ENCODE assay signal across 11 cellular contexts in genomic region chr19:17725422-17726078, GRCh38. TPM values are rescaled to one million over a fixed set of nuclear protein-coding genes. Genes with fewer than 3 reads are reported as not detected.
DNase-seq lines count a peak whose midpoint lies in the region; ATAC-seq and TF ChIP-seq lines count a peak whose summit lies in the region.
"Had no signal": no experiment of that assay in that cellular context is flagged by ENCODE, and none has a peak within 500 bp of the region (broad histone marks: within the 10 kb centered on the region; RNA-seq: fewer than 3 reads in every experiment).

No MANE protein-coding gene starts in this region.

- peaks cover 14% of the 10 kb centered on the region for H3K4me1 ChIP-seq in PC-3 (ENCODE audit: insufficient read depth, low read length)
- H3K4me1 ChIP-seq in esophagus squamous epithelium: peaks cover 15 to 25% (median 18%) of the 10 kb centered on the region in 3 donors

- H3K4me3 ChIP-seq in PC-3 (ENCODE audit: low read length) (no peak overlapping the region), fibroblast of the aortic adventitia (ENCODE audit: low read depth, low read length) (no peak overlapping the region), esophagus squamous epithelium (no peak overlapping the region)

- no peak for ATAC-seq in activated CD8-positive, alpha-beta T cell treated with anti-CD3 and anti-CD28 coated beads for 36 hours
- ATAC-seq in activated CD8-positive, alpha-beta T cell treated with anti-CD3 and anti-CD28 coated beads, Interleukin-2, amount 10 ng/mL, durations not matched to agents 7 days and 5 days: no peak
- no peak for ATAC-seq in PC-3
- ATAC-seq in stimulated activated naive CD8-positive, alpha-beta T cell treated with anti-CD3 and anti-CD28 coated beads, Interleukin-15, amount 100 ng/mL, for 72 hours: peak; percentile 33

- H3K4me1 Mint-ChIP-seq in activated CD8-positive, alpha-beta T cell treated with anti-CD3 and anti-CD28 coated beads for 36 hours (ENCODE audit: low read depth): peaks cover 21% of the 10 kb centered on the region
- peaks cover 24% of the 10 kb centered on the region for H3K4me1 Mint-ChIP-seq in activated CD8-positive, alpha-beta T cell treated with anti-CD3 and anti-CD28 coated beads, Interleukin-2, amount 10 ng/mL, durations not matched to agents 7 days and 5 days (ENCODE audit: low read depth)
- H3K4me1 Mint-ChIP-seq in stimulated activated naive CD8-positive, alpha-beta T cell treated with anti-CD3 and anti-CD28 coated beads, Interleukin-15, amount 100 ng/mL, for 72 hours: peaks cover 26% of the 10 kb centered on the region

- H3K9me2 ChIP-seq in PC-3 (replicated peaks; ENCODE audit: low read length): no peaks in the 10 kb centered on the region

- peaks cover 19% of the 10 kb centered on the region for H3K79me2 ChIP-seq in PC-3 (ENCODE audit: low read length)

- intact Hi-C loops in activated CD8-positive, alpha-beta T cell treated with anti-CD3 and anti-CD28 coated beads for 36 hours (cut with micrococcal nuclease): no loop called here
- intact Hi-C loops in PC-3 (cut with micrococcal nuclease) (no loop called here), esophagus squamous epithelium (cut with DNase I) (no loop called here)

- no peak overlapping the region for H3K4me3 Mint-ChIP-seq in activated CD8-positive, alpha-beta T cell treated with anti-CD3 and anti-CD28 coated beads for 36 hours
- H3K4me3 Mint-ChIP-seq in activated CD8-positive, alpha-beta T cell treated with anti-CD3 and anti-CD28 coated beads, Interleukin-2, amount 10 ng/mL, durations not matched to agents 7 days and 5 days: no peak overlapping the region
- H3K4me3 Mint-ChIP-seq in stimulated activated naive CD8-positive, alpha-beta T cell treated with anti-CD3 and anti-CD28 coated beads, Interleukin-15, amount 100 ng/mL, for 72 hours: no peak overlapping the region
- H3K4me3 Mint-ChIP-seq: natural killer cell treated with Interleukin-12 subunit alpha and Interleukin-12 subunit beta and Interleukin-15 and Interleukin-18, amount 100 ng/mL, for 72 hours had no signal

- peak; percentile 22 for DNase-seq in activated CD8-positive, alpha-beta T cell treated with anti-CD3 and anti-CD28 coated beads for 36 hours
- DNase-seq in activated CD8-positive, alpha-beta T cell treated with anti-CD3 and anti-CD28 coated beads, Interleukin-2, amount 10 ng/mL, durations not matched to agents 7 days and 5 days: no peak
- DNase-seq in PC-3 (no peak), fibroblast of the aortic adventitia (ENCODE audit: low read depth) (no peak), pons (ENCODE audit: low spot score) (no peak), esophagus squamous epithelium (lab: John Stamatoyannopoulos, UW) (no peak), epidermal melanocyte (ENCODE audit: insufficient read length, low spot score) (no peak)
- DNase-seq in stimulated activated naive CD8-positive, alpha-beta T cell treated with anti-CD3 and anti-CD28 coated beads, Interleukin-15, amount 100 ng/mL, for 72 hours: no peak
- DNase-seq: C1 segment of cervical spinal cord, NCI-H2029 had no signal

- no peak for TF ChIP-seq POLR2A in esophagus squamous epithelium (IDR thresholded peaks at IDR 0.05)

- H3K4me2 ChIP-seq in PC-3 (ENCODE audit: low read length): no peak overlapping the region

- H3K27me3 Mint-ChIP-seq in activated CD8-positive, alpha-beta T cell treated with anti-CD3 and anti-CD28 coated beads for 36 hours: no peaks in the 10 kb centered on the region
- no peaks in the 10 kb centered on the region for H3K27me3 Mint-ChIP-seq in activated CD8-positive, alpha-beta T cell treated with anti-CD3 and anti-CD28 coated beads, Interleukin-2, amount 10 ng/mL, durations not matched to agents 7 days and 5 days (ENCODE audit: low read depth)
- no peaks in the 10 kb centered on the region for H3K27me3 Mint-ChIP-seq in stimulated activated naive CD8-positive, alpha-beta T cell treated with anti-CD3 and anti-CD28 coated beads, Interleukin-15, amount 100 ng/mL, for 72 hours
- H3K27me3 Mint-ChIP-seq: natural killer cell treated with Interleukin-12 subunit alpha and Interleukin-12 subunit beta and Interleukin-15 and Interleukin-18, amount 100 ng/mL, for 72 hours had no signal

- peak; percentile 57 for TF ChIP-seq CTCF in activated CD8-positive, alpha-beta T cell treated with anti-CD3 and anti-CD28 coated beads for 36 hours (IDR thresholded peaks at IDR 0.05)
- TF ChIP-seq CTCF in PC-3 (conservative IDR thresholded peaks at IDR 0.05; ENCODE audit: low read depth, low read length): peak; percentile 68
- TF ChIP-seq CTCF in fibroblast of the aortic adventitia (IDR thresholded peaks at IDR 0.05; ENCODE audit: insufficient read depth, low read length): peak; percentile 20
- TF ChIP-seq CTCF in esophagus squamous epithelium (IDR thresholded peaks at IDR 0.05): peak in 1 of 6 experiments; percentile 15

- peaks cover 6% of the 10 kb centered on the region; the same call in 1 of the 2 replicates for H4K20me1 ChIP-seq in PC-3 (ENCODE audit: low read length)

- peaks cover 37% of the 10 kb centered on the region for H3K36me3 Mint-ChIP-seq in activated CD8-positive, alpha-beta T cell treated with anti-CD3 and anti-CD28 coated beads for 36 hours (ENCODE audit: low read depth)
- peaks cover 48% of the 10 kb centered on the region for H3K36me3 Mint-ChIP-seq in activated CD8-positive, alpha-beta T cell treated with anti-CD3 and anti-CD28 coated beads, Interleukin-2, amount 10 ng/mL, durations not matched to agents 7 days and 5 days (ENCODE audit: low read depth)

- no peak overlapping the region for H2AFZ ChIP-seq in PC-3 (ENCODE audit: low read length)

- WGBS in esophagus squamous epithelium, 2 donors: 88 to 91% methylated on average over 7 to 13 of the region's 21 CpGs

- H3K9me3 ChIP-seq in PC-3 (ENCODE audit: low read length): no peaks in the 10 kb centered on the region
- H3K9me3 ChIP-seq in esophagus squamous epithelium: no peaks in the 10 kb centered on the region

- H3K36me3 ChIP-seq in PC-3 (ENCODE audit: low read depth, low read length): peaks cover 13% of the 10 kb centered on the region
- H3K36me3 ChIP-seq in esophagus squamous epithelium: peaks cover 28 to 79% (median 35%) of the 10 kb centered on the region in 3 donors

- H3F3A ChIP-seq in PC-3 (ENCODE audit: low read length, unreplicated experiment): no peaks in the 10 kb centered on the region

- POLR2A ChIA-PET in activated CD8-positive, alpha-beta T cell treated with anti-CD3 and anti-CD28 coated beads for 36 hours (lab: Charles Lee): interaction anchor here (1.2 kb wide), 1 partner anchor 9 kb away, joined by 4 read pairs; no protein-coding TSS in a partner anchor
- POLR2A ChIA-PET in activated CD8-positive, alpha-beta T cell treated with anti-CD3 and anti-CD28 coated beads, Interleukin-2, amount 10 ng/mL, durations not matched to agents 7 days and 5 days (lab: Charles Lee): no interaction called here
- POLR2A ChIA-PET in PC-3 (lab: Charles Lee; ENCODE audit: unreplicated experiment): no interaction called here

- no peak overlapping the region for H3K27ac ChIP-seq in PC-3 (ENCODE audit: low read length)
- H3K27ac ChIP-seq in esophagus squamous epithelium: no peak overlapping the region

- BruUV-seq in PC-3 (replicated peaks; lab: Mats Ljungman, UMichigan): no TSS peak

- H3K27me3 ChIP-seq in PC-3 (ENCODE audit: low read length) (no peaks in the 10 kb centered on the region), esophagus squamous epithelium (no peaks in the 10 kb centered on the region)

- no peak overlapping the region for H3K27ac Mint-ChIP-seq in activated CD8-positive, alpha-beta T cell treated with anti-CD3 and anti-CD28 coated beads for 36 hours
- no peak overlapping the region for H3K27ac Mint-ChIP-seq in activated CD8-positive, alpha-beta T cell treated with anti-CD3 and anti-CD28 coated beads, Interleukin-2, amount 10 ng/mL, durations not matched to agents 7 days and 5 days
- H3K27ac Mint-ChIP-seq in stimulated activated naive CD8-positive, alpha-beta T cell treated with anti-CD3 and anti-CD28 coated beads, Interleukin-15, amount 100 ng/mL, for 72 hours: no peak overlapping the region
- H3K27ac Mint-ChIP-seq: natural killer cell treated with Interleukin-12 subunit alpha and Interleukin-12 subunit beta and Interleukin-15 and Interleukin-18, amount 100 ng/mL, for 72 hours had no signal

- H3K9ac ChIP-seq in PC-3 (ENCODE audit: low read length): no peak overlapping the region

- no peaks in the 10 kb centered on the region for H3K9me3 Mint-ChIP-seq in activated CD8-positive, alpha-beta T cell treated with anti-CD3 and anti-CD28 coated beads for 36 hours
- no peaks in the 10 kb centered on the region for H3K9me3 Mint-ChIP-seq in activated CD8-positive, alpha-beta T cell treated with anti-CD3 and anti-CD28 coated beads, Interleukin-2, amount 10 ng/mL, durations not matched to agents 7 days and 5 days (ENCODE audit: insufficient read depth)
- no peaks in the 10 kb centered on the region for H3K9me3 Mint-ChIP-seq in stimulated activated naive CD8-positive, alpha-beta T cell treated with anti-CD3 and anti-CD28 coated beads, Interleukin-15, amount 100 ng/mL, for 72 hours
- H3K9me3 Mint-ChIP-seq: natural killer cell treated with Interleukin-12 subunit alpha and Interleukin-12 subunit beta and Interleukin-15 and Interleukin-18, amount 100 ng/mL, for 72 hours had no signal

- CTCF ChIA-PET in activated CD8-positive, alpha-beta T cell treated with anti-CD3 and anti-CD28 coated beads for 36 hours (lab: Charles Lee): interaction anchor here (0.8 to 2.0 kb wide), 5 partner anchors 9 to 129 kb away, joined by 3 to 4 read pairs (median 4); no protein-coding TSS in a partner anchor
- CTCF ChIA-PET in activated CD8-positive, alpha-beta T cell treated with anti-CD3 and anti-CD28 coated beads, Interleukin-2, amount 10 ng/mL, durations not matched to agents 7 days and 5 days (lab: Charles Lee): interaction anchor here (0.7 to 1.5 kb wide), 5 partner anchors 16 to 212 kb away, joined by 3 to 4 read pairs (median 3); partner anchors contain the start of gene RPL18A
- CTCF ChIA-PET in PC-3 (lab: Charles Lee): interaction anchor here (0.9 kb wide), 1 partner anchor 41 kb away, joined by 3 read pairs; no protein-coding TSS in a partner anchor

RNA-seq across cellular contexts. Expression of gene MAP1S, which starts 6.3 kb away (rescaled TPM):
- 10 to 100 TPM; 53.8 to 54.7 TPM for total RNA-seq in activated CD8-positive, alpha-beta T cell treated with anti-CD3 and anti-CD28 coated beads for 36 hours
- 10 to 100 TPM; 79.0 to 83.8 TPM for total RNA-seq in activated CD8-positive, alpha-beta T cell treated with anti-CD3 and anti-CD28 coated beads, Interleukin-2, amount 10 ng/mL, durations not matched to agents 7 days and 5 days
- total RNA-seq in PC-3 (2014; rRNA removed) (25.4 and 30.2 TPM in 2 replicates), fibroblast of the aortic adventitia (ENCODE audit: low replicate concordance) (14.1 and 19.3 TPM in 2 replicates), esophagus squamous epithelium (10 to 100 TPM in 3 of 4 donors, 1 to 10 TPM in 1; 4.8 to 16.3 (median 11.4) TPM)

RNA-seq across cellular contexts. Expression of gene FCHO1, which starts 25.7 kb away (rescaled TPM):
- total RNA-seq in activated CD8-positive, alpha-beta T cell treated with anti-CD3 and anti-CD28 coated beads for 36 hours: 10 to 100 TPM; 36.9 to 38.3 TPM
- 10 to 100 TPM; 55.0 to 58.1 TPM for total RNA-seq in activated CD8-positive, alpha-beta T cell treated with anti-CD3 and anti-CD28 coated beads, Interleukin-2, amount 10 ng/mL, durations not matched to agents 7 days and 5 days
- 21.0 and 29.5 TPM in 2 replicates for total RNA-seq in PC-3 (2014; rRNA removed)
- 0.36 TPM in 1 of 2 replicates, not detected in the other for total RNA-seq in fibroblast of the aortic adventitia (ENCODE audit: low replicate concordance)
- 1 to 10 TPM in 3 of 4 donors, under 1 TPM in 1; 0.76 to 3.5 (median 2.6) TPM for total RNA-seq in esophagus squamous epithelium

RNA-seq across cellular contexts. Expression of gene UNC13A, which starts 37.4 kb away (rescaled TPM):
- total RNA-seq in activated CD8-positive, alpha-beta T cell treated with anti-CD3 and anti-CD28 coated beads for 36 hours: not detected
- total RNA-seq in activated CD8-positive, alpha-beta T cell treated with anti-CD3 and anti-CD28 coated beads, Interleukin-2, amount 10 ng/mL, durations not matched to agents 7 days and 5 days: under 1 TPM; 0.03 TPM
- total RNA-seq in PC-3 (2014; rRNA removed) (not detected in 2 replicates), fibroblast of the aortic adventitia (ENCODE audit: low replicate concordance) (0.27 and 0.49 TPM in 2 replicates), esophagus squamous epithelium (under 1 TPM in 2 of 4 donors, not detected in 2; 0.06 to 0.22 TPM)
- total RNA-seq: natural killer cell treated with Interleukin-12 subunit alpha and Interleukin-12 subunit beta and Interleukin-15 and Interleukin-18, amount 100 ng/mL, for 72 hours had no signal
